Comparison of ENCODE assay signal across 11 cellular contexts in the genomic region with DNA sequence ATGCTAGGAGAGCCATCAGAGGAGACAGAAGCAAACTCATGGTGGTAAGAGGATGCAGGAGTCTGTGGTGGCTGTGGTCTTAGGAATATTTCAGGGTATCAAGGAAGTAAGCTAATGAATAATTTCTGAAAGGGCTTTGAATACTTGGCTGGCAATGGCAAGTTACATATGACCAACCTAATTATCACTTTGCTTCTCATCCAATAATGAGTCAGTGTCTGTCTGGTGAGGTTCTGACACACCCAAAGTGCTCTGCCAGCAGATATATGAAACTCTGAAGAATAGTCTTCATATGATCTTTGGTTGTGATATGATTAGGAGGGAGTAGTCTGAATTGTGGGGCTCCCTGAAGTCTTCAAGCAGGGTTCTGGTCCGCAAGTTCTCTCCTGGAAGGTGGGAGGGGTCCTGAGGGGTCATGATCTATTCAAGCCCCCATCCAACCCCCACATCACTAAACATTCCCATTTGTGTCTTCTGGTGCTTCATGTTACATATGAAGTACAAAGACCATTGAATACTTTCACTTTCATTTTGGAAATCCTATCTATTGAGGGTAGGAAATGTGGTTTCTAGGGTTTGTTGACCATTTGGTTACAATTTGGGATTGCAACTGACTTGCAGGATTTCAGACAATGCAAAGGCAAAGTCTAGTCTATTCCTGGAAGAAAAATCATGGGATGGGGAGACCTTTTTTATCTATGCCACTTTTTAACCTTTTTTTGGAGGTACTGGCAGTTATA.
DNase-seq lines count a peak whose midpoint lies in the region; ATAC-seq lines count a peak whose summit lies in the region.
"Had no signal": no experiment of that assay in that cellular context is flagged by ENCODE, and none has a peak within 500 bp of the region (broad histone marks: within the 10 kb centered on the region; RNA-seq: fewer than 3 reads in every experiment).

No MANE protein-coding gene starts in this region.

- in situ Hi-C loops in G401 (cut with HindIII; ENCODE audit: low sequenced_read_pairs), result no loop called here

- CTCF ChIA-PET in CD4-positive, alpha-beta memory T cell (lab: Charles Lee; ENCODE audit: partially characterized antibody), result interaction anchor here (1.3 kb wide), 1 partner anchor 35 kb away, joined by 3 read pairs; no protein-coding TSS in a partner anchor

- peaks cover 0 to 3% (median 0%) of the 10 kb centered on the region in 8 donors for H3K9me3 Mint-ChIP-seq in CD4-positive, alpha-beta memory T cell
- H3K9me3 Mint-ChIP-seq in T-helper 2 cell treated with Interferon-gamma antibody and Interleukin-4, amounts not matched to agents 5 μg/mL and 100 μg/mL, for 36 hours, result no peaks in the 10 kb centered on the region
- H3K9me3 Mint-ChIP-seq: neural progenitor cell had no signal

- no peaks in the 10 kb centered on the region for H3K36me3 Mint-ChIP-seq in CD4-positive, alpha-beta memory T cell
- peaks cover 1% of the 10 kb centered on the region for H3K36me3 Mint-ChIP-seq in T-helper 2 cell treated with Interferon-gamma antibody and Interleukin-4, amounts not matched to agents 5 μg/mL and 100 μg/mL, for 36 hours (ENCODE audit: low read depth)
- H3K36me3 Mint-ChIP-seq: neural progenitor cell had no signal

- intact Hi-C loops in CD4-positive, alpha-beta memory T cell (cut with micrococcal nuclease), result no loop called here

- no peaks in the 10 kb centered on the region for H3K36me3 ChIP-seq in CD4-positive, alpha-beta memory T cell (ENCODE audit: insufficient read depth, low read length)
- H3K36me3 ChIP-seq: neural progenitor cell had no signal

- no peaks in the 10 kb centered on the region for H3K9me3 ChIP-seq in CD4-positive, alpha-beta memory T cell (ENCODE audit: control insufficient read depth in 1 of 2, low read length in 2 of 2)

- POLR2A ChIA-PET in CD4-positive, alpha-beta memory T cell (lab: Charles Lee; ENCODE audit: partially characterized antibody), result no interaction called here

- peak overlapping the region; percentile 67 to 92 (median 85) for H3K4me3 Mint-ChIP-seq in CD4-positive, alpha-beta memory T cell
- peak overlapping the region; percentile 74 for H3K4me3 Mint-ChIP-seq in T-helper 2 cell treated with Interferon-gamma antibody and Interleukin-4, amounts not matched to agents 5 μg/mL and 100 μg/mL, for 36 hours
- H3K4me3 Mint-ChIP-seq: neural progenitor cell had no signal

- peak overlapping the region; percentile 4 for H3K4me3 ChIP-seq in CD4-positive, alpha-beta memory T cell (ENCODE audit: low read length in 2 of 2)
- H3K4me3 ChIP-seq: neural progenitor cell had no signal

- no peaks in the 10 kb centered on the region for H3K27me3 ChIP-seq in CD4-positive, alpha-beta memory T cell (ENCODE audit: insufficient read depth, low read length)
- H3K27me3 ChIP-seq: neural progenitor cell had no signal

- peaks cover 15% of the 10 kb centered on the region for H3K4me1 ChIP-seq in CD4-positive, alpha-beta memory T cell (ENCODE audit: insufficient read depth, low read length)

- DNase-seq in CD4-positive, alpha-beta memory T cell, result peak in 1 of 5 donors; percentile 4
- DNase-seq in T-helper 2 cell treated with Interferon-gamma antibody and Interleukin-4, amounts not matched to agents 5 μg/mL and 100 μg/mL, for 36 hours (ENCODE audit: low spot score), result peak; percentile 8
- DNase-seq in fibroblast of the conjunctiva (ENCODE audit: low read depth), result peak; percentile 27
- DNase-seq in HuH-7 (ENCODE audit: low spot score), result no peak
- DNase-seq in G401 (ENCODE audit: low spot score), result no peak
- no peak for DNase-seq in cerebellar cortex (ENCODE audit: low spot score)
- DNase-seq: dermis blood vessel endothelial cell; stimulated activated naive CD4-positive, alpha-beta T cell had no signal

- no peak overlapping the region for H3K27ac ChIP-seq in CD4-positive, alpha-beta memory T cell (ENCODE audit: low read depth, low read length)
- H3K27ac ChIP-seq: neural progenitor cell had no signal

- peaks cover 10 to 18% (median 13%) of the 10 kb centered on the region in 4 donors for H3K4me1 Mint-ChIP-seq in CD4-positive, alpha-beta memory T cell
- peaks cover 17% of the 10 kb centered on the region for H3K4me1 Mint-ChIP-seq in T-helper 2 cell treated with Interferon-gamma antibody and Interleukin-4, amounts not matched to agents 5 μg/mL and 100 μg/mL, for 36 hours (ENCODE audit: low read depth)

- ATAC-seq in HG02588 (IDR thresholded peaks at IDR 0.05; ENCODE audit: unreplicated experiment) (peak; percentile 48), HG03439 (IDR thresholded peaks at IDR 0.05; ENCODE audit: unreplicated experiment) (no peak)

- H3K27me3 Mint-ChIP-seq in CD4-positive, alpha-beta memory T cell, result no peaks in the 10 kb centered on the region
- H3K27me3 Mint-ChIP-seq in T-helper 2 cell treated with Interferon-gamma antibody and Interleukin-4, amounts not matched to agents 5 μg/mL and 100 μg/mL, for 36 hours (ENCODE audit: low read depth), result peaks cover 20% of the 10 kb centered on the region

- peak overlapping the region in 5 of 7 donors; percentile 75 to 92 (median 88) for H3K27ac Mint-ChIP-seq in CD4-positive, alpha-beta memory T cell
- peak overlapping the region; percentile 73 for H3K27ac Mint-ChIP-seq in T-helper 2 cell treated with Interferon-gamma antibody and Interleukin-4, amounts not matched to agents 5 μg/mL and 100 μg/mL, for 36 hours
- H3K27ac Mint-ChIP-seq: neural progenitor cell had no signal

Comparison
In these comparisons a context has a peak if more than half of its experiments do, and no peak if none do; other contexts are left out.
1. DNase-seq: peak in T-helper 2 cell treated with Interferon-gamma antibody and Interleukin-4, amounts not matched to agents 5 μg/mL and 100 μg/mL, for 36 hours (single experiment) and fibroblast of the conjunctiva (single experiment); none in HuH-7 (single experiment), G401 (single experiment) and cerebellar cortex (single experiment).